ENCODE assay signal across 9 cellular contexts in genomic region chr1:207645632-207646081, GRCh38. TPM values are rescaled to one million over a fixed set of nuclear protein-coding genes. Genes with fewer than 3 reads are reported as not detected.
DNase-seq lines count a peak whose midpoint lies in the region; ATAC-seq and TF ChIP-seq lines count a peak whose summit lies in the region.
"Had no signal": no experiment of that assay in that cellular context is flagged by ENCODE, and none has a peak within 500 bp of the region (broad histone marks: within the 10 kb centered on the region; RNA-seq: fewer than 3 reads in every experiment).

No MANE protein-coding gene starts in this region.

- H3K4ac ChIP-seq in H9 (ENCODE audit: low read depth, low read length), result no peak overlapping the region

- no peak overlapping the region for H2AFZ ChIP-seq in H9 (ENCODE audit: low read length)

- no peaks in the 10 kb centered on the region for H3K36me3 Mint-ChIP-seq in activated CD4-positive, alpha-beta T cell treated with anti-CD3 and anti-CD28 coated beads for 36 hours (ENCODE audit: low read depth)
- no peaks in the 10 kb centered on the region for H3K36me3 Mint-ChIP-seq in activated T-helper 17 cell treated with anti-CD3 and anti-CD28 coated beads, Interleukin-2, amount 50 U/mL, for 72 hours (ENCODE audit: low read depth)
- no peaks in the 10 kb centered on the region for H3K36me3 Mint-ChIP-seq in stimulated activated naive B cell treated with anti-CD40 and anti-IgM and Interleukin-4, amounts not matched to agents 10 μg/mL and 1 μg/mL and 100 μg/mL, for 72 hours
- H3K36me3 Mint-ChIP-seq in H9 (ENCODE audit: insufficient read depth in 1 of 3, low read depth in 3 of 3), result no peaks in the 10 kb centered on the region

- H3K4me2 ChIP-seq in H9 (ENCODE audit: insufficient read depth, insufficient read length, low read length), result no peak overlapping the region

- intact Hi-C loops in activated CD4-positive, alpha-beta T cell treated with anti-CD3 and anti-CD28 coated beads for 36 hours (cut with DNase I, micrococcal nuclease), result loop anchor here in 1 of 2 experiments (5.0 kb wide), 1 partner anchor 442 kb away; no protein-coding TSS in a partner anchor

- no peak overlapping the region for H3K9ac ChIP-seq in iPS-20b (ENCODE audit: low read depth, low read length)
- H3K9ac ChIP-seq in H9 (ENCODE audit: extremely low read depth, insufficient read length, low read length), result no peak overlapping the region

- H3K79me1 ChIP-seq in H9 (ENCODE audit: insufficient read depth, low read depth, low read length, poor library complexity, severe bottlenecking), result no peaks in the 10 kb centered on the region

- H3K56ac ChIP-seq in H9 (ENCODE audit: insufficient read length, low read depth, low read length), result no peak overlapping the region

- H3K4me1 ChIP-seq in iPS-20b (ENCODE audit: insufficient read depth, low read length) (peaks cover 13% of the 10 kb centered on the region; the same call in 1 of the 2 replicates), H9 (ENCODE audit: insufficient read depth, low read length) (no peaks in the 10 kb centered on the region; the same call in 1 of the 2 replicates)

- CTCF ChIA-PET in activated CD4-positive, alpha-beta T cell treated with anti-CD3 and anti-CD28 coated beads for 36 hours (lab: Charles Lee), result interaction anchor here (0.7 to 0.8 kb wide), 2 partner anchors 21 to 26 kb away, joined by 3 read pairs; no protein-coding TSS in a partner anchor

- peak overlapping the region; percentile 59; the same call in 1 of the 2 replicates for H3K4me3 ChIP-seq in iPS-20b (ENCODE audit: low read length)

- H3K18ac ChIP-seq in H9 (ENCODE audit: insufficient read length, low read depth, low read length), result no peak overlapping the region

- no peaks in the 10 kb centered on the region for H3K9me3 Mint-ChIP-seq in activated CD4-positive, alpha-beta T cell treated with anti-CD3 and anti-CD28 coated beads for 36 hours (ENCODE audit: low read depth)
- no peaks in the 10 kb centered on the region for H3K9me3 Mint-ChIP-seq in activated T-helper 17 cell treated with anti-CD3 and anti-CD28 coated beads, Interleukin-2, amount 50 U/mL, for 72 hours
- no peaks in the 10 kb centered on the region for H3K9me3 Mint-ChIP-seq in stimulated activated naive B cell treated with anti-CD40 and anti-IgM and Interleukin-4, amounts not matched to agents 10 μg/mL and 1 μg/mL and 100 μg/mL, for 72 hours
- no peaks in the 10 kb centered on the region for H3K9me3 Mint-ChIP-seq in H9
- H3K9me3 Mint-ChIP-seq: nephron progenitor cell had no signal

- POLR2A ChIA-PET in activated CD4-positive, alpha-beta T cell treated with anti-CD3 and anti-CD28 coated beads for 36 hours (lab: Charles Lee), result no interaction called here

- H3K4me3 Mint-ChIP-seq in activated CD4-positive, alpha-beta T cell treated with anti-CD3 and anti-CD28 coated beads for 36 hours, result peak overlapping the region; percentile 64
- peak overlapping the region; percentile 79 for H3K4me3 Mint-ChIP-seq in activated T-helper 17 cell treated with anti-CD3 and anti-CD28 coated beads, Interleukin-2, amount 50 U/mL, for 72 hours
- H3K4me3 Mint-ChIP-seq in stimulated activated naive B cell treated with anti-CD40 and anti-IgM and Interleukin-4, amounts not matched to agents 10 μg/mL and 1 μg/mL and 100 μg/mL, for 72 hours, result peak overlapping the region; percentile 84 to 88
- H3K4me3 Mint-ChIP-seq in H9, result no peak overlapping the region
- H3K4me3 Mint-ChIP-seq: nephron progenitor cell had no signal

- no peak overlapping the region for H3K27ac Mint-ChIP-seq in activated CD4-positive, alpha-beta T cell treated with anti-CD3 and anti-CD28 coated beads for 36 hours
- no peak overlapping the region for H3K27ac Mint-ChIP-seq in activated T-helper 17 cell treated with anti-CD3 and anti-CD28 coated beads, Interleukin-2, amount 50 U/mL, for 72 hours
- H3K27ac Mint-ChIP-seq in stimulated activated naive B cell treated with anti-CD40 and anti-IgM and Interleukin-4, amounts not matched to agents 10 μg/mL and 1 μg/mL and 100 μg/mL, for 72 hours, result no peak overlapping the region
- no peak overlapping the region; a peak in 2 of 7 replicates for H3K27ac Mint-ChIP-seq in H9
- H3K27ac Mint-ChIP-seq: nephron progenitor cell had no signal

- H3K14ac ChIP-seq in H9 (ENCODE audit: insufficient read depth, low read length), result no peak overlapping the region

- H3K27me3 ChIP-seq in iPS-20b (ENCODE audit: insufficient read depth, low read length) (peaks cover 5% of the 10 kb centered on the region; the same call in 1 of the 2 replicates), H9 (ENCODE audit: insufficient read depth, low read length) (no peaks in the 10 kb centered on the region)

- no peaks in the 10 kb centered on the region for H3K36me3 ChIP-seq in iPS-20b (ENCODE audit: insufficient read depth, low read depth, low read length)

- H3K79me2 ChIP-seq in H9 (ENCODE audit: insufficient read depth, low read length), result no peaks in the 10 kb centered on the region

- H2BK20ac ChIP-seq in H9 (ENCODE audit: low read depth, low read length, poor library complexity, severe bottlenecking), result no peak overlapping the region

- H4K91ac ChIP-seq in H9 (ENCODE audit: insufficient read length, low read depth, low read length), result no peak overlapping the region

- no peak for TF ChIP-seq CTCF in H9 (conservative IDR thresholded peaks at IDR 0.05)

- no peak for ATAC-seq in activated CD4-positive, alpha-beta T cell treated with anti-CD3 and anti-CD28 coated beads for 36 hours
- no peak for ATAC-seq in activated T-helper 17 cell treated with anti-CD3 and anti-CD28 coated beads, Interleukin-2, amount 50 U/mL, for 72 hours (replicated peaks)
- ATAC-seq in stimulated activated naive B cell treated with anti-CD40 and anti-IgM and Interleukin-4, amounts not matched to agents 10 μg/mL and 1 μg/mL and 100 μg/mL, for 72 hours (replicated peaks), result no peak

- H2BK12ac ChIP-seq in H9 (ENCODE audit: insufficient read length, low read depth, low read length), result no peak overlapping the region

- no peak for DNase-seq in activated CD4-positive, alpha-beta T cell treated with anti-CD3 and anti-CD28 coated beads for 36 hours
- no peak for DNase-seq in activated CD4-positive, alpha-beta T cell treated with anti-CD3 and anti-CD28 coated beads for 1 hour
- DNase-seq in stimulated activated naive B cell treated with anti-CD40 and anti-IgM and Interleukin-4, amounts not matched to agents 10 μg/mL and 1 μg/mL and 100 μg/mL, for 72 hours, result no peak
- DNase-seq in H9 (no peak), mesenteric fat pad (ENCODE audit: low spot score) (no peak), amniotic stem cell (lab: John Stamatoyannopoulos, UW) (no peak)
- DNase-seq: nephron progenitor cell had no signal

- H3K4me1 Mint-ChIP-seq in activated CD4-positive, alpha-beta T cell treated with anti-CD3 and anti-CD28 coated beads for 36 hours, result peaks cover 14% of the 10 kb centered on the region
- peaks cover 5% of the 10 kb centered on the region for H3K4me1 Mint-ChIP-seq in activated T-helper 17 cell treated with anti-CD3 and anti-CD28 coated beads, Interleukin-2, amount 50 U/mL, for 72 hours
- H3K4me1 Mint-ChIP-seq in stimulated activated naive B cell treated with anti-CD40 and anti-IgM and Interleukin-4, amounts not matched to agents 10 μg/mL and 1 μg/mL and 100 μg/mL, for 72 hours, result peaks cover 16 to 29% of the 10 kb centered on the region in 2 donors
- H3K4me1 Mint-ChIP-seq in H9, result peaks cover 26 to 41% of the 10 kb centered on the region in 2 experiments

- no peak overlapping the region for H2BK15ac ChIP-seq in H9 (ENCODE audit: low read depth, low read length)

- H4K20me1 ChIP-seq in H9 (ENCODE audit: control insufficient read depth, insufficient read depth, insufficient read length), result no peaks in the 10 kb centered on the region

- H2AK5ac ChIP-seq in H9 (ENCODE audit: insufficient read length, low read length), result no peak overlapping the region

- no peak overlapping the region for H3T11ph ChIP-seq in H9 (ENCODE audit: low read length)

- no peak overlapping the region for H3K23ac ChIP-seq in H9 (ENCODE audit: insufficient read length, low read depth, low read length)

- no peaks in the 10 kb centered on the region for H3K23me2 ChIP-seq in H9 (ENCODE audit: insufficient read length, low read depth, low read length, poor library complexity, severe bottlenecking)

- no peak overlapping the region for H4K8ac ChIP-seq in H9 (replicated peaks; ENCODE audit: insufficient read length, low read depth, low read length)

- H3K9me3 ChIP-seq in iPS-20b (ENCODE audit: insufficient read depth, low read depth, low read length), result no peaks in the 10 kb centered on the region
- no peaks in the 10 kb centered on the region for H3K9me3 ChIP-seq in H9 (ENCODE audit: control insufficient read depth, low read depth, low read length)

- H4K5ac ChIP-seq in H9 (ENCODE audit: insufficient read length, low read depth, low read length), result no peak overlapping the region

- H3K27ac ChIP-seq in iPS-20b (ENCODE audit: low read length), result no peak overlapping the region
- no peak overlapping the region for H3K27ac ChIP-seq in H9 (ENCODE audit: insufficient read length, low read depth, low read length)

- no CpG with 5 or more reads among the region's 17 CpGs for WGBS in H9 (ENCODE audit: extremely low coverage, insufficient read length, low lambda C conversion rate)

- H2BK5ac ChIP-seq in H9 (ENCODE audit: insufficient read length, low read length), result no peak overlapping the region

- peaks cover 15% of the 10 kb centered on the region for H3K27me3 Mint-ChIP-seq in activated CD4-positive, alpha-beta T cell treated with anti-CD3 and anti-CD28 coated beads for 36 hours
- peaks cover 9% of the 10 kb centered on the region for H3K27me3 Mint-ChIP-seq in activated T-helper 17 cell treated with anti-CD3 and anti-CD28 coated beads, Interleukin-2, amount 50 U/mL, for 72 hours
- H3K27me3 Mint-ChIP-seq in stimulated activated naive B cell treated with anti-CD40 and anti-IgM and Interleukin-4, amounts not matched to agents 10 μg/mL and 1 μg/mL and 100 μg/mL, for 72 hours, result no peaks in the 10 kb centered on the region
- no peaks in the 10 kb centered on the region for H3K27me3 Mint-ChIP-seq in H9 (ENCODE audit: low read depth)

- no peak overlapping the region for H2BK120ac ChIP-seq in H9 (ENCODE audit: low read depth, low read length, poor library complexity, severe bottlenecking)

RNA-seq across cellular contexts. Expression of gene CR1L, which starts 0.7 kb away (rescaled TPM):
- total RNA-seq in activated CD4-positive, alpha-beta T cell treated with anti-CD3 and anti-CD28 coated beads for 36 hours, result not detected
- under 1 TPM in 1 of 2 donors, not detected in 1; 0.32 TPM for total RNA-seq in activated T-helper 17 cell treated with anti-CD3 and anti-CD28 coated beads, Interleukin-2, amount 50 U/mL, for 72 hours
- 0.37 TPM in 1 of 2 replicates, not detected in the other for total RNA-seq in H9 (2021)
- total RNA-seq in mesenteric fat pad, result 0.71 TPM

Comparison
In these comparisons a context has a peak if more than half of its experiments do, and no peak if none do; other contexts are left out.
1. H3K4me3 Mint-ChIP-seq: peak in activated CD4-positive, alpha-beta T cell treated with anti-CD3 and anti-CD28 coated beads for 36 hours (single experiment), activated T-helper 17 cell treated with anti-CD3 and anti-CD28 coated beads, Interleukin-2, amount 50 U/mL, for 72 hours (single experiment) and stimulated activated naive B cell treated with anti-CD40 and anti-IgM and Interleukin-4, amounts not matched to agents 10 μg/mL and 1 μg/mL and 100 μg/mL, for 72 hours (2 of 2); none in H9 (0 of 2).